ENCODE assay signal across 2 cellular contexts in the genomic region with DNA sequence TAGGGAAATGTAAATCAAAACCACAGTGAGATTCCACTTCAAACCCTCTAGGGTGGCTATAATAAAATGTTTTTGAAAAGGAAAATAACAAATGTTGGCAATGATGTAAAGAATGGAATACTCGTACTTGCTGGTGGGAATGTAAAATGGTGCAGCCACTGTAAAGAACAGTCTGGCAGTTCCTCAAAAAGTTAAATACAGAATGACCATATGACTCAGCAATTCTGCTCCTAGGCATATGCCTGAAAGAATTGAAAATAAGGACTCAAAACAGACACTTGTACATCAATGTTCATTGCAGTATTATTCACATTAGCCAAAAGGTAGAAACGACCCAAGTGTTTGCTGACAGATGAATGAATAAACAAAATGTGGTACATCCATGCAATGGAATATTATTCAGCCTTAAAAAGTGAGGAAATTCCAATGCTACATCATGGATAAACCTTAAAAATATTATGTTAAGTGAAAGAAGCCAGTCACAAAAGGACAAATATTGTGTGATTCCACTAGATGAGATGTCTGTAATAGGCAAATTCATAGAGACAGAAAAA.
A peak's percentile ranks its signal among the peaks of the same experiment; 100 is the strongest.
TF ChIP-seq lines count a peak whose summit lies in the region.

No MANE protein-coding gene starts in this region.

TF ChIP-seq in IMR-90, 13 proteins besides CTCF, POLR2A, EP300 and RAD21:
- TF ChIP-seq RFX5 (IDR thresholded peaks at IDR 0.05; ENCODE audit: low read depth, low read length) (no peak), MAFK (IDR thresholded peaks at IDR 0.05; ENCODE audit: low read depth, low read length) (peak; percentile 65), MXI1 (IDR thresholded peaks at IDR 0.05; ENCODE audit: borderline replicate concordance, low read depth, low read length) (no peak), NFE2L2 (IDR thresholded peaks at IDR 0.05; ENCODE audit: low read depth, low read length) (peak; percentile 94), MAZ (IDR thresholded peaks at IDR 0.05; ENCODE audit: borderline replicate concordance, low read depth, low read length) (no peak), FOS (IDR thresholded peaks at IDR 0.05; ENCODE audit: low read depth, low read length) (no peak), RCOR1 (IDR thresholded peaks at IDR 0.05; ENCODE audit: insufficient replicate concordance, low read length) (no peak)

TF ChIP-seq in K562, 482 proteins besides CTCF, POLR2A, EP300 and RAD21 (continues in another document):
- no peak for TF ChIP-seq ZNF830 (CRISPR knock-in tag; IDR thresholded peaks at IDR 0.05)
- TF ChIP-seq MAFG (tag; conservative IDR thresholded peaks at IDR 0.05), result peak; percentile 98
- no peak for TF ChIP-seq NR2F6 (CRISPR knock-in tag; IDR thresholded peaks at IDR 0.05)
- TF ChIP-seq RBM25 (IDR thresholded peaks at IDR 0.05; ENCODE audit: low read depth, low read length, severe bottlenecking), result peak; percentile 60
- TF ChIP-seq HDAC1 (IDR thresholded peaks at IDR 0.05), result 0 out of 4 replicates have a peak, but pooled peaks of 1 of the 2 experiments have one; percentile 32
- TF ChIP-seq, protein P1, sequence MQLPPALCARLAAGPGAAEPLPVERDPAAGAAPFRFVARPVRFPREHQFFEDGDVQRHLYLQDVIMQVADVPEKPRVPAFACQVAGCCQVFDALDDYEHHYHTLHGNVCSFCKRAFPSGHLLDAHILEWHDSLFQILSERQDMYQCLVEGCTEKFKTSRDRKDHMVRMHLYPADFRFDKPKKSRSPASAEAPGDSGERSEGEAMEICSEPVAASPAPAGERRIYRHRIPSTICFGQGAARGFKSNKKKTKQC (CRISPR knock-in tag; IDR thresholded peaks at IDR 0.05), result no peak
- TF ChIP-seq RCOR1 (IDR thresholded peaks at IDR 0.05; ENCODE audit: borderline replicate concordance in 1 of 2, low read depth in 2 of 2, low read length in 2 of 2), result 0 out of 4 replicates have a peak, but pooled peaks of 1 of the 2 experiments have one; percentile 7
- TF ChIP-seq DPF2 (IDR thresholded peaks at IDR 0.05), result peak; percentile 65
- peak; percentile 98 for TF ChIP-seq ZNF316 (IDR thresholded peaks at IDR 0.05)
- TF ChIP-seq L3MBTL2 (IDR thresholded peaks at IDR 0.05), result 0 out of 2 replicates have a peak, but pooled peaks have one; percentile 13
- TF ChIP-seq SMARCE1 (IDR thresholded peaks at IDR 0.05), result peak; percentile 45; the same call in 1 of the 2 replicates
- TF ChIP-seq MAFK (IDR thresholded peaks at IDR 0.05; ENCODE audit: low read length), result peak; percentile 92
- peak in 1 of 2 experiments; percentile 29; a peak in 1 of 3 replicates for TF ChIP-seq CBX3 (IDR thresholded peaks at IDR 0.05; ENCODE audit: borderline replicate concordance in 1 of 2, low read length in 2 of 2)
- TF ChIP-seq, protein P2, sequence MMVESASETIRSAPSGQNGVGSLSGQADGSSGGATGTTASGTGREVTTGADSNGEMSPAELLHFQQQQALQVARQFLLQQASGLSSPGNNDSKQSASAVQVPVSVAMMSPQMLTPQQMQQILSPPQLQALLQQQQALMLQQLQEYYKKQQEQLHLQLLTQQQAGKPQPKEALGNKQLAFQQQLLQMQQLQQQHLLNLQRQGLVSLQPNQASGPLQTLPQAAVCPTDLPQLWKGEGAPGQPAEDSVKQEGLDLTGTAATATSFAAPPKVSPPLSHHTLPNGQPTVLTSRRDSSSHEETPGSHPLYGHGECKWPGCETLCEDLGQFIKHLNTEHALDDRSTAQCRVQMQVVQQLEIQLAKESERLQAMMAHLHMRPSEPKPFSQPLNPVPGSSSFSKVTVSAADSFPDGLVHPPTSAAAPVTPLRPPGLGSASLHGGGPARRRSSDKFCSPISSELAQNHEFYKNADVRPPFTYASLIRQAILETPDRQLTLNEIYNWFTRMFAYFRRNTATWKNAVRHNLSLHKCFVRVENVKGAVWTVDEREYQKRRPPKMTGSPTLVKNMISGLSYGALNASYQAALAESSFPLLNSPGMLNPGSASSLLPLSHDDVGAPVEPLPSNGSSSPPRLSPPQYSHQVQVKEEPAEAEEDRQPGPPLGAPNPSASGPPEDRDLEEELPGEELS (CRISPR knock-in tag; IDR thresholded peaks at IDR 0.05; ENCODE audit: borderline replicate concordance), result no peak
- TF ChIP-seq NFE2 (IDR thresholded peaks at IDR 0.05; ENCODE audit: low read depth), result peak; percentile 97
- TF ChIP-seq, protein P3, sequence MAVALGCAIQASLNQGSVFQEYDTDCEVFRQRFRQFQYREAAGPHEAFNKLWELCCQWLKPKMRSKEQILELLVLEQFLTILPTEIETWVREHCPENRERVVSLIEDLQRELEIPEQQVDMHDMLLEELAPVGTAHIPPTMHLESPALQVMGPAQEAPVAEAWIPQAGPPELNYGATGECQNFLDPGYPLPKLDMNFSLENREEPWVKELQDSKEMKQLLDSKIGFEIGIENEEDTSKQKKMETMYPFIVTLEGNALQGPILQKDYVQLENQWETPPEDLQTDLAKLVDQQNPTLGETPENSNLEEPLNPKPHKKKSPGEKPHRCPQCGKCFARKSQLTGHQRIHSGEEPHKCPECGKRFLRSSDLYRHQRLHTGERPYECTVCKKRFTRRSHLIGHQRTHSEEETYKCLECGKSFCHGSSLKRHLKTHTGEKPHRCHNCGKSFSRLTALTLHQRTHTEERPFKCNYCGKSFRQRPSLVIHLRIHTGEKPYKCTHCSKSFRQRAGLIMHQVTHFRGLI (CRISPR knock-in tag; IDR thresholded peaks at IDR 0.05), result no peak
- TF ChIP-seq MAFF (IDR thresholded peaks at IDR 0.05; ENCODE audit: low read length), result peak; percentile 96
- no peak for TF ChIP-seq JUN (IDR thresholded peaks at IDR 0.05; ENCODE audit: borderline replicate concordance, low read depth, low read length)
- TF ChIP-seq JUN (CRISPR knock-in tag; IDR thresholded peaks at IDR 0.05; ENCODE audit: borderline replicate concordance), result no peak
- TF ChIP-seq SPI1 (IDR thresholded peaks at IDR 0.05; ENCODE audit: borderline replicate concordance, low read depth, low read length), result peak; percentile 88
- peak; percentile 54 for TF ChIP-seq BCOR (IDR thresholded peaks at IDR 0.05)
- 0 out of 2 replicates have a peak, but pooled peaks have one; percentile 37 for TF ChIP-seq ZNF766 (CRISPR knock-in tag; conservative IDR thresholded peaks at IDR 0.05)
- TF ChIP-seq, protein P4, sequence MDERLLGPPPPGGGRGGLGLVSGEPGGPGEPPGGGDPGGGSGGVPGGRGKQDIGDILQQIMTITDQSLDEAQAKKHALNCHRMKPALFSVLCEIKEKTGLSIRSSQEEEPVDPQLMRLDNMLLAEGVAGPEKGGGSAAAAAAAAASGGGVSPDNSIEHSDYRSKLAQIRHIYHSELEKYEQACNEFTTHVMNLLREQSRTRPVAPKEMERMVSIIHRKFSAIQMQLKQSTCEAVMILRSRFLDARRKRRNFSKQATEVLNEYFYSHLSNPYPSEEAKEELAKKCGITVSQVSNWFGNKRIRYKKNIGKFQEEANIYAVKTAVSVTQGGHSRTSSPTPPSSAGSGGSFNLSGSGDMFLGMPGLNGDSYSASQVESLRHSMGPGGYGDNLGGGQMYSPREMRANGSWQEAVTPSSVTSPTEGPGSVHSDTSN (CRISPR knock-in tag; IDR thresholded peaks at IDR 0.05; ENCODE audit: low read depth), result no peak
- TF ChIP-seq, protein P4 (tag; conservative IDR thresholded peaks at IDR 0.05; ENCODE audit: low read depth), result 0 out of 2 replicates have a peak, but pooled peaks have one; percentile 9
- peak; percentile 74 for TF ChIP-seq SMARCA4 (IDR thresholded peaks at IDR 0.05)
- TF ChIP-seq ZC3H4 (CRISPR knock-in tag; IDR thresholded peaks at IDR 0.05; ENCODE audit: borderline replicate concordance), result no peak
- TF ChIP-seq C11orf30 (IDR thresholded peaks at IDR 0.05; ENCODE audit: low read depth), result peak; percentile 97
- TF ChIP-seq, protein P5, sequence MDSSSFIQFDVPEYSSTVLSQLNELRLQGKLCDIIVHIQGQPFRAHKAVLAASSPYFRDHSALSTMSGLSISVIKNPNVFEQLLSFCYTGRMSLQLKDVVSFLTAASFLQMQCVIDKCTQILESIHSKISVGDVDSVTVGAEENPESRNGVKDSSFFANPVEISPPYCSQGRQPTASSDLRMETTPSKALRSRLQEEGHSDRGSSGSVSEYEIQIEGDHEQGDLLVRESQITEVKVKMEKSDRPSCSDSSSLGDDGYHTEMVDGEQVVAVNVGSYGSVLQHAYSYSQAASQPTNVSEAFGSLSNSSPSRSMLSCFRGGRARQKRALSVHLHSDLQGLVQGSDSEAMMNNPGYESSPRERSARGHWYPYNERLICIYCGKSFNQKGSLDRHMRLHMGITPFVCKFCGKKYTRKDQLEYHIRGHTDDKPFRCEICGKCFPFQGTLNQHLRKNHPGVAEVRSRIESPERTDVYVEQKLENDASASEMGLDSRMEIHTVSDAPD (CRISPR knock-in tag; IDR thresholded peaks at IDR 0.05), result no peak
- TF ChIP-seq KDM1A (IDR thresholded peaks at IDR 0.05), result peak; percentile 39 to 52; a peak in 1 of 4 replicates
- TF ChIP-seq NR2C1 (IDR thresholded peaks at IDR 0.05), result no peak
- TF ChIP-seq NR2C1 (tag; IDR thresholded peaks at IDR 0.05), result 0 out of 2 replicates have a peak, but pooled peaks have one; percentile 16
- 0 out of 4 replicates have a peak, but pooled peaks of 1 of the 2 experiments have one; percentile 12 for TF ChIP-seq FOXK2 (conservative IDR thresholded peaks at IDR 0.05 in 1 of 2, IDR thresholded peaks at IDR 0.05 in 1 of 2; ENCODE audit: low read depth in 2 of 2)
- no peak for TF ChIP-seq CBX5 (IDR thresholded peaks at IDR 0.05; ENCODE audit: borderline replicate concordance, low read depth)
- TF ChIP-seq, protein P6, sequence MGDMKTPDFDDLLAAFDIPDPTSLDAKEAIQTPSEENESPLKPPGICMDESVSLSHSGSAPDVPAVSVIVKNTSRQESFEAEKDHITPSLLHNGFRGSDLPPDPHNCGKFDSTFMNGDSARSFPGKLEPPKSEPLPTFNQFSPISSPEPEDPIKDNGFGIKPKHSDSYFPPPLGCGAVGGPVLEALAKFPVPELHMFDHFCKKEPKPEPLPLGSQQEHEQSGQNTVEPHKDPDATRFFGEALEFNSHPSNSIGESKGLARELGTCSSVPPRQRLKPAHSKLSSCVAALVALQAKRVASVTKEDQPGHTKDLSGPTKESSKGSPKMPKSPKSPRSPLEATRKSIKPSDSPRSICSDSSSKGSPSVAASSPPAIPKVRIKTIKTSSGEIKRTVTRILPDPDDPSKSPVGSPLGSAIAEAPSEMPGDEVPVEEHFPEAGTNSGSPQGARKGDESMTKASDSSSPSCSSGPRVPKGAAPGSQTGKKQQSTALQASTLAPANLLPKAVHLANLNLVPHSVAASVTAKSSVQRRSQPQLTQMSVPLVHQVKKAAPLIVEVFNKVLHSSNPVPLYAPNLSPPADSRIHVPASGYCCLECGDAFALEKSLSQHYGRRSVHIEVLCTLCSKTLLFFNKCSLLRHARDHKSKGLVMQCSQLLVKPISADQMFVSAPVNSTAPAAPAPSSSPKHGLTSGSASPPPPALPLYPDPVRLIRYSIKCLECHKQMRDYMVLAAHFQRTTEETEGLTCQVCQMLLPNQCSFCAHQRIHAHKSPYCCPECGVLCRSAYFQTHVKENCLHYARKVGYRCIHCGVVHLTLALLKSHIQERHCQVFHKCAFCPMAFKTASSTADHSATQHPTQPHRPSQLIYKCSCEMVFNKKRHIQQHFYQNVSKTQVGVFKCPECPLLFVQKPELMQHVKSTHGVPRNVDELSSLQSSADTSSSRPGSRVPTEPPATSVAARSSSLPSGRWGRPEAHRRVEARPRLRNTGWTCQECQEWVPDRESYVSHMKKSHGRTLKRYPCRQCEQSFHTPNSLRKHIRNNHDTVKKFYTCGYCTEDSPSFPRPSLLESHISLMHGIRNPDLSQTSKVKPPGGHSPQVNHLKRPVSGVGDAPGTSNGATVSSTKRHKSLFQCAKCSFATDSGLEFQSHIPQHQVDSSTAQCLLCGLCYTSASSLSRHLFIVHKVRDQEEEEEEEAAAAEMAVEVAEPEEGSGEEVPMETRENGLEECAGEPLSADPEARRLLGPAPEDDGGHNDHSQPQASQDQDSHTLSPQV (IDR thresholded peaks at IDR 0.05), result peak; percentile 61
- TF ChIP-seq MCM2 (IDR thresholded peaks at IDR 0.05; ENCODE audit: low read depth), result no peak
- TF ChIP-seq, protein P7, sequence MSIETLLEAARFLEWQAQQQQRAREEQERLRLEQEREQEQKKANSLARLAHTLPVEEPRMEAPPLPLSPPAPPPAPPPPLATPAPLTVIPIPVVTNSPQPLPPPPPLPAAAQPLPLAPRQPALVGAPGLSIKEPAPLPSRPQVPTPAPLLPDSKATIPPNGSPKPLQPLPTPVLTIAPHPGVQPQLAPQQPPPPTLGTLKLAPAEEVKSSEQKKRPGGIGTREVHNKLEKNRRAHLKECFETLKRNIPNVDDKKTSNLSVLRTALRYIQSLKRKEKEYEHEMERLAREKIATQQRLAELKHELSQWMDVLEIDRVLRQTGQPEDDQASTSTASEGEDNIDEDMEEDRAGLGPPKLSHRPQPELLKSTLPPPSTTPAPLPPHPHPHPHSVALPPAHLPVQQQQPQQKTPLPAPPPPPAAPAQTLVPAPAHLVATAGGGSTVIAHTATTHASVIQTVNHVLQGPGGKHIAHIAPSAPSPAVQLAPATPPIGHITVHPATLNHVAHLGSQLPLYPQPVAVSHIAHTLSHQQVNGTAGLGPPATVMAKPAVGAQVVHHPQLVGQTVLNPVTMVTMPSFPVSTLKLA (conservative IDR thresholded peaks at IDR 0.05), result 0 out of 4 replicates have a peak, but pooled peaks of 1 of the 2 experiments have one; percentile 24
- 0 out of 4 replicates have a peak, but pooled peaks of 1 of the 2 experiments have one; percentile 12 for TF ChIP-seq TRIM24 (IDR thresholded peaks at IDR 0.05)
- peak; percentile 93 for TF ChIP-seq BACH1 (tag; IDR thresholded peaks at IDR 0.05)
- TF ChIP-seq NFE2L1 (tag; IDR thresholded peaks at IDR 0.05; ENCODE audit: borderline replicate concordance, low read depth), result peak; percentile 96
- no peak for TF ChIP-seq ZFP1 (CRISPR knock-in tag; IDR thresholded peaks at IDR 0.05)
- TF ChIP-seq SNIP1 (IDR thresholded peaks at IDR 0.05; ENCODE audit: low read depth), result no peak
- peak; percentile 33; the same call in 1 of the 2 replicates for TF ChIP-seq EP400 (IDR thresholded peaks at IDR 0.05)
